Comparison of ENCODE assay signal across 19 cellular contexts in genomic region chr7:37062019-37062418, GRCh38.
"Had no signal": no experiment of that assay in that cellular context is flagged by ENCODE, and none has a peak within 500 bp of the region (broad histone marks: within the 10 kb centered on the region; RNA-seq: fewer than 3 reads in every experiment).

No MANE protein-coding gene starts in this region.

- ATAC-seq: gastroesophageal sphincter; heart right ventricle; left colon; lower lobe of right lung; stimulated activated naive B cell treated with anti-CD40 and anti-IgM and Interleukin-4, amounts not matched to agents 10 μg/mL and 1 μg/mL and 100 μg/mL, for 72 hours had no signal

- H3K36me3 Mint-ChIP-seq: mesothelial cell of epicardium had no signal

- H3K4me1 ChIP-seq: lower lobe of right lung, neural progenitor cell, uterus had no signal

- H3K36me3 ChIP-seq: gastroesophageal sphincter, heart right ventricle, lower lobe of right lung, neural progenitor cell, ovary, tibial artery, uterus, WERI-Rb-1 had no signal

- H3K9ac ChIP-seq: neural progenitor cell had no signal

- H3K4me3 Mint-ChIP-seq: mesothelial cell of epicardium; neural progenitor cell; stimulated activated naive B cell treated with anti-CD40 and anti-IgM and Interleukin-4, amounts not matched to agents 10 μg/mL and 1 μg/mL and 100 μg/mL, for 72 hours had no signal

- H3K9me3 ChIP-seq: gastroesophageal sphincter, heart right ventricle, lower lobe of right lung, ovary, tibial artery, uterus had no signal

- H3K4me3 ChIP-seq: gastroesophageal sphincter, heart right ventricle, lower lobe of right lung, neural progenitor cell, ovary, SK-N-MC, tibial artery, uterus had no signal

- DNase-seq: activated CD4-positive, alpha-beta T cell treated with anti-CD3 and anti-CD28 coated beads for 48 hours; activated effector memory CD4-positive, alpha-beta T cell treated with Interleukin-2 at 50 U/mL for 16 hours; activated naive CD4-positive, alpha-beta T cell treated with anti-CD3 and anti-CD28 coated beads, Interleukin-2, amount 50 U/mL, for 16 hours; cerebellar nuclear complex; effector memory CD4-positive, alpha-beta T cell; heart right ventricle; left colon; lower lobe of right lung; ovary; retina; stimulated activated CD4-positive, alpha-beta T cell treated with anti-CD3 and anti-CD28 coated beads, Interleukin-2, amount 100 ng/mL, for 48 hours; stimulated activated naive B cell treated with anti-CD40 and anti-IgM and Interleukin-4, amounts not matched to agents 10 μg/mL and 1 μg/mL and 100 μg/mL, for 72 hours; tibial artery; uterus; WERI-Rb-1 had no signal

- H3K27me3 Mint-ChIP-seq: stimulated activated naive B cell treated with anti-CD40 and anti-IgM and Interleukin-4, amounts not matched to agents 10 μg/mL and 1 μg/mL and 100 μg/mL, for 72 hours had no signal

- H3K27me3 ChIP-seq: gastroesophageal sphincter, heart right ventricle, neural progenitor cell, ovary, tibial artery, uterus had no signal

- H3K4me1 Mint-ChIP-seq: mesothelial cell of epicardium had no signal
